Comparison of ENCODE assay signal across 8 cellular contexts in the genomic region with DNA sequence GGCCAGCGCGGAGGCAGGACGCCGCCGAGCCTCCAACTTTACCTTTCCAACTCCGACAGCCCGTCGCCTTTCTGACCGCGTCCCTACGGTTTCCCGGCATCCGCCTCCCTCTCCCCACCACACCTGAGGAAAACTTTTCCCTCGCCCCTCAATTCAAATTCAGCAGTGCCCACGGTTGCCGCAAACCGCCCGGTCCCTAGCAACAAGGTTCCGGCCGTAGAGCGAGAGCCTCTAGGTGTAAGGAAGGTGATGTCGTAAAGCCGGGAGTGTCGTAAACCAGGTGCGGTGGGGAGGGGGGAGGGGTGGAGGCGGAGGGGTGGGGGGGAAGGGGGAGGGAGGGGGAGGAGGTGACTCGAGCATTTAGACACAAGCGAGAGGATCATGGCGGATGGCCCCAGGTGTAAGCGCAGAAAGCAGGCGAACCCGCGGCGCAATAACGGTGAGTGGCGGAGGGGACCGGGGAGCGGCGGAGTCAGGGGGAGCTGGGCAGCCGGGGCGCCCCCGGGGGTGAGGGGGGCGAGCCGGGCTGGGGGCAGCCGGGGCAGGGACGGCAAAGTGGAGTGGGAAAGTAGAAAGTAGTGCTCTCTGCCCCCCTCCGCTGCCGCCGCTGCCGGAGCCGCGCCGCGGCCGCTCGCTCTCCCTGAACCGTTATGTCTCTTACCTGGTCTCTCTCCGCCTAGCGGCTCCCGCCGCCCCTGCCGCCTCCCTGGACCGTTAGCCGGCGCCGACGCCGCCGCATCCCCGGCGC. TPM values are rescaled to one million over a fixed set of nuclear protein-coding genes. Genes with fewer than 3 reads are reported as not detected.
A peak's percentile ranks its signal among the peaks of the same experiment; 100 is the strongest.
DNase-seq lines count a peak whose midpoint lies in the region; ATAC-seq and TF ChIP-seq lines count a peak whose summit lies in the region.

A gene (plus strand): TSS at position 363 of the 748 bp plus-strand sequence. CDS start 19 bp downstream, at position 382.

- H3K27ac ChIP-seq in Panc1 (ENCODE audit: low read length): peak within 1 kb of the TSS; percentile 88

- POLR2A ChIA-PET in Panc1 (lab: Charles Lee): interaction anchor here (0.7 kb wide), 1 partner anchor 126 kb away, joined by 4 read pairs; no protein-coding TSS in a partner anchor

- H3K9me3 Mint-ChIP-seq in activated T-helper 1 cell treated with anti-CD3 and anti-CD28 coated beads, Interleukin-12 subunit alpha, Interleukin-12 subunit beta, Interleukin-2, Interleukin-4 antibody, amounts not matched to agents 30 ng/mL and 10 ng/mL and 1 ng/mL, durations not matched to agents 14 hours and 24 hours and 36 hours: no peaks in the 10 kb centered on the region
- no peaks in the 10 kb centered on the region for H3K9me3 Mint-ChIP-seq in natural killer cell

- ATAC-seq in GM21529 (IDR thresholded peaks at IDR 0.05; ENCODE audit: unreplicated experiment) (peak; percentile 30), Panc1 (peak; percentile 76), natural killer cell (peak; percentile 62 to 86 (median 74))

- no peaks in the 10 kb centered on the region for H3K9me3 ChIP-seq in Panc1 (ENCODE audit: control insufficient read depth, insufficient read depth, low read depth, low read length)

- H3K4me3 Mint-ChIP-seq in activated T-helper 1 cell treated with anti-CD3 and anti-CD28 coated beads, Interleukin-12 subunit alpha, Interleukin-12 subunit beta, Interleukin-2, Interleukin-4 antibody, amounts not matched to agents 30 ng/mL and 10 ng/mL and 1 ng/mL, durations not matched to agents 14 hours and 24 hours and 36 hours: peak within 1 kb of the TSS; percentile 97
- H3K4me3 Mint-ChIP-seq in natural killer cell: peak within 1 kb of the TSS; percentile 95

- H3K27me3 ChIP-seq in Panc1 (ENCODE audit: control insufficient read depth, insufficient read depth, low read length): no peaks in the 10 kb centered on the region

- H3K4me1 Mint-ChIP-seq in activated T-helper 1 cell treated with anti-CD3 and anti-CD28 coated beads, Interleukin-12 subunit alpha, Interleukin-12 subunit beta, Interleukin-2, Interleukin-4 antibody, amounts not matched to agents 30 ng/mL and 10 ng/mL and 1 ng/mL, durations not matched to agents 14 hours and 24 hours and 36 hours (ENCODE audit: low read depth): peaks cover 60% of the 10 kb centered on the region
- H3K4me1 Mint-ChIP-seq in natural killer cell: peaks cover 27 to 44% of the 10 kb centered on the region in 2 donors

- in situ Hi-C loops in Panc1 (cut with HindIII; ENCODE audit: low pct_unique_long_range_greater_than_20kb, low sequenced_read_pairs): no loop called here

- peaks cover 8% of the 10 kb centered on the region for H3K36me3 Mint-ChIP-seq in activated T-helper 1 cell treated with anti-CD3 and anti-CD28 coated beads, Interleukin-12 subunit alpha, Interleukin-12 subunit beta, Interleukin-2, Interleukin-4 antibody, amounts not matched to agents 30 ng/mL and 10 ng/mL and 1 ng/mL, durations not matched to agents 14 hours and 24 hours and 36 hours (ENCODE audit: low read depth)
- no peaks in the 10 kb centered on the region for H3K36me3 Mint-ChIP-seq in natural killer cell

- CTCF ChIA-PET in Panc1 (lab: Charles Lee): no interaction called here

- H3K4me1 ChIP-seq in Panc1 (ENCODE audit: control insufficient read depth, insufficient read depth, low read length): peaks cover 17% of the 10 kb centered on the region

- TF ChIP-seq CTCF in Panc1 (IDR thresholded peaks at IDR 0.05) (peak; percentile 27; the same call in 1 of the 2 replicates), fibroblast of mammary gland (conservative IDR thresholded peaks at IDR 0.05; ENCODE audit: control insufficient read depth, insufficient read depth, low read depth, low read length) (peak; percentile 14), natural killer cell (IDR thresholded peaks at IDR 0.05) (peak; percentile 14)

- H3K27me3 Mint-ChIP-seq in activated T-helper 1 cell treated with anti-CD3 and anti-CD28 coated beads, Interleukin-12 subunit alpha, Interleukin-12 subunit beta, Interleukin-2, Interleukin-4 antibody, amounts not matched to agents 30 ng/mL and 10 ng/mL and 1 ng/mL, durations not matched to agents 14 hours and 24 hours and 36 hours (ENCODE audit: insufficient read depth): no peaks in the 10 kb centered on the region
- H3K27me3 Mint-ChIP-seq in natural killer cell (ENCODE audit: low read depth in 2 of 2): peaks cover 0 to 8% of the 10 kb centered on the region in 2 donors

- TSS peak; percentile 48 for BruUV-seq in Panc1 (replicated peaks; lab: Mats Ljungman, UMichigan)

- intact Hi-C loops in Panc1 (cut with micrococcal nuclease; ENCODE audit: unreplicated experiment): no loop called here
- intact Hi-C loops in activated T-helper 1 cell treated with anti-CD3 and anti-CD28 coated beads, Interleukin-12 subunit alpha, Interleukin-12 subunit beta, Interleukin-2, Interleukin-4 antibody, amounts not matched to agents 30 ng/mL and 10 ng/mL and 1 ng/mL, durations not matched to agents 14 hours and 24 hours and 36 hours (cut with micrococcal nuclease): loop anchor here (1.0 to 2.0 kb wide), 11 partner anchors 24 to 618 kb away; no protein-coding TSS in a partner anchor
- intact Hi-C loops in natural killer cell (cut with micrococcal nuclease): loop anchor here (5.0 to 10.0 kb wide), 3 partner anchors 184 to 736 kb away; a partner anchor contains a TSS

- H3K36me3 ChIP-seq in Panc1 (ENCODE audit: control insufficient read depth, insufficient read depth, low read length): no peaks in the 10 kb centered on the region

- peak within 1 kb of the TSS; percentile 88 for H3K4me3 ChIP-seq in Jurkat, Clone E6-1 (ENCODE audit: low read length)
- H3K4me3 ChIP-seq in Panc1 (ENCODE audit: low read depth in 2 of 2, low read length in 2 of 2) (peak within 1 kb of the TSS; percentile 85 to 87), fibroblast of mammary gland (ENCODE audit: control insufficient read depth, low read depth, low read length) (peak within 1 kb of the TSS; percentile 87)

- DNase-seq in DMS153 treated with DMSO at 0.1 percent for 48 hours (lab: John Stamatoyannopoulos, UW; ENCODE audit: unreplicated experiment) (peak; percentile 58), Panc1 (ENCODE audit: low read depth, low spot score) (no peak), fibroblast of mammary gland (ENCODE audit: low read depth) (peak; percentile 92), natural killer cell (peak; percentile 77)
- peak; percentile 97 for DNase-seq in Jurkat, Clone E6-1 (ENCODE audit: low read depth, low spot score)
- DNase-seq in activated T-helper 1 cell treated with anti-CD3 and anti-CD28 coated beads, Interleukin-12 subunit alpha, Interleukin-12 subunit beta, Interleukin-2, Interleukin-4 antibody, amounts not matched to agents 30 ng/mL and 10 ng/mL and 1 ng/mL, durations not matched to agents 14 hours and 24 hours and 36 hours (ENCODE audit: low spot score): peak; percentile 86
- DNase-seq in stimulated activated naive CD4-positive, alpha-beta T cell treated with Interleukin-2 at 50 U/mL for 16 hours (lab: John Stamatoyannopoulos, UW): peak; percentile 93

- H3K27ac Mint-ChIP-seq in activated T-helper 1 cell treated with anti-CD3 and anti-CD28 coated beads, Interleukin-12 subunit alpha, Interleukin-12 subunit beta, Interleukin-2, Interleukin-4 antibody, amounts not matched to agents 30 ng/mL and 10 ng/mL and 1 ng/mL, durations not matched to agents 14 hours and 24 hours and 36 hours: peak within 1 kb of the TSS; percentile 100
- H3K27ac Mint-ChIP-seq in natural killer cell: peak within 1 kb of the TSS; percentile 64 to 94

RNA-seq across cellular contexts. Expression of the gene that starts here (rescaled TPM):
- 31.7 TPM for polyA plus RNA-seq in Jurkat, Clone E6-1 (2012; ENCODE audit: insufficient read depth, insufficient read length)
- total RNA-seq in Panc1 (2021; ENCODE audit: unreplicated experiment) (31.5 TPM), natural killer cell (10 to 100 TPM; 29.3 to 30.6 (median 29.7) TPM)
- polyA plus RNA-seq in Panc1 (2012; ENCODE audit: insufficient read length): 13.0 TPM
- 70.8 and 79.8 TPM in 2 replicates for total RNA-seq in activated T-helper 1 cell treated with anti-CD3 and anti-CD28 coated beads, Interleukin-12 subunit alpha, Interleukin-12 subunit beta, Interleukin-2, Interleukin-4 antibody, amounts not matched to agents 30 ng/mL and 10 ng/mL and 1 ng/mL, durations not matched to agents 14 hours and 24 hours and 36 hours
